ENCODE assay signal across 8 cellular contexts in genomic region chr19:48966541-48967345, GRCh38. TPM values are rescaled to one million over a fixed set of nuclear protein-coding genes. Genes with fewer than 3 reads are reported as not detected.
DNase-seq lines count a peak whose midpoint lies in the region; ATAC-seq and TF ChIP-seq lines count a peak whose summit lies in the region.

No MANE protein-coding gene starts in this region.

- DNase-seq in AG09309 (ENCODE audit: low read depth) (no peak), HUDEP-2 (lab: John Stamatoyannopoulos, UW; ENCODE audit: unreplicated experiment in 76 of 76) (peak in 53 of 76 experiments; percentile 19 to 73 (median 47)), tibial nerve (ENCODE audit: low spot score in 2 of 2) (no peak), NCI-H345 (lab: John Stamatoyannopoulos, UW) (no peak)
- no peak for DNase-seq in activated naive CD8-positive, alpha-beta T cell treated with anti-CD3 and anti-CD28 coated beads, Interleukin-2, amount 10 ng/mL, durations not matched to agents 7 days and 5 days

- H3K36me3 ChIP-seq in liver (ENCODE audit: control insufficient read depth in 4 of 4, insufficient read depth in 3 of 4, low read depth in 1 of 4, low read length in 3 of 4), result peaks cover 3 to 8% (median 4%) of the 10 kb centered on the region in 4 donors
- peaks cover 0 to 49% (median 2%) of the 10 kb centered on the region in 3 donors for H3K36me3 ChIP-seq in tibial nerve

- peaks cover 2 to 32% (median 22%) of the 10 kb centered on the region in 4 donors for H3K4me1 ChIP-seq in liver (ENCODE audit: control insufficient read depth in 4 of 4, insufficient read depth in 4 of 4, low read length in 3 of 4)
- H3K4me1 ChIP-seq in tibial nerve, result peaks cover 0 to 73% (median 40%) of the 10 kb centered on the region in 4 donors

- H3K27ac ChIP-seq in liver (ENCODE audit: low read depth in 1 of 2, low read length in 2 of 2) (peak overlapping the region; percentile 84 to 91), tibial nerve (peak overlapping the region; percentile 92 to 97 (median 96))

- TF ChIP-seq EP300 in tibial nerve (IDR thresholded peaks at IDR 0.05), result no peak

- no peaks in the 10 kb centered on the region for H3K9me3 Mint-ChIP-seq in activated naive CD8-positive, alpha-beta T cell treated with anti-CD3 and anti-CD28 coated beads, Interleukin-2, amount 10 ng/mL, durations not matched to agents 7 days and 5 days

- H3K4me3 ChIP-seq in AG09309 (ENCODE audit: control insufficient read depth, low read depth, low read length), result peak overlapping the region; percentile 75
- H3K4me3 ChIP-seq in liver (ENCODE audit: low read depth in 1 of 3, low read length in 3 of 3), result peak overlapping the region; percentile 63 to 93 (median 66)
- H3K4me3 ChIP-seq in tibial nerve, result peak overlapping the region; percentile 63 to 97 (median 80)

- H3K4me1 Mint-ChIP-seq in activated naive CD8-positive, alpha-beta T cell treated with anti-CD3 and anti-CD28 coated beads, Interleukin-2, amount 10 ng/mL, durations not matched to agents 7 days and 5 days, result peaks cover 47% of the 10 kb centered on the region

- no peak for ATAC-seq in activated naive CD8-positive, alpha-beta T cell treated with anti-CD3 and anti-CD28 coated beads, Interleukin-2, amount 10 ng/mL, durations not matched to agents 7 days and 5 days (ENCODE audit: low read depth)
- ATAC-seq in HG02852 (IDR thresholded peaks at IDR 0.05; ENCODE audit: unreplicated experiment), result no peak
- no peak for ATAC-seq in HG03039 (IDR thresholded peaks at IDR 0.05; ENCODE audit: unreplicated experiment)

- H3K27ac Mint-ChIP-seq in activated naive CD8-positive, alpha-beta T cell treated with anti-CD3 and anti-CD28 coated beads, Interleukin-2, amount 10 ng/mL, durations not matched to agents 7 days and 5 days, result peak overlapping the region; percentile 92

- POLR2A ChIA-PET in activated naive CD8-positive, alpha-beta T cell treated with anti-CD3 and anti-CD28 coated beads, Interleukin-2, amount 10 ng/mL, durations not matched to agents 7 days and 5 days (lab: Charles Lee), result interaction anchor here (0.5 to 3.4 kb wide), 12 partner anchors 9 to 211 kb away, joined by 3 to 42 read pairs (median 5); partner anchors contain the start of genes BAX, DHDH, GYS1 and HSD17B14

- H3K9ac ChIP-seq in liver (ENCODE audit: low read depth in 1 of 2, low read length in 2 of 2), result peak overlapping the region; percentile 61 to 92

- TF ChIP-seq CTCF in AG09309 (IDR thresholded peaks at IDR 0.05; ENCODE audit: control insufficient read depth, insufficient read depth, low read depth, low read length, missing control alignments) (no peak), liver (IDR thresholded peaks at IDR 0.05; ENCODE audit: low read depth, low read length, missing input control) (no peak), tibial nerve (IDR thresholded peaks at IDR 0.05) (no peak)

- H3K27me3 Mint-ChIP-seq in activated naive CD8-positive, alpha-beta T cell treated with anti-CD3 and anti-CD28 coated beads, Interleukin-2, amount 10 ng/mL, durations not matched to agents 7 days and 5 days, result no peaks in the 10 kb centered on the region

- peak overlapping the region; percentile 87 for H3K4me3 Mint-ChIP-seq in activated naive CD8-positive, alpha-beta T cell treated with anti-CD3 and anti-CD28 coated beads, Interleukin-2, amount 10 ng/mL, durations not matched to agents 7 days and 5 days

- H3K9me3 ChIP-seq in liver (ENCODE audit: control insufficient read depth in 4 of 4, low read length in 3 of 4) (no peaks in the 10 kb centered on the region), tibial nerve (no peaks in the 10 kb centered on the region)

- TF ChIP-seq RAD21 in liver (IDR thresholded peaks at IDR 0.05), result no peak

- TF ChIP-seq POLR2A in tibial nerve (IDR thresholded peaks at IDR 0.05), result no peak

- H3K27me3 ChIP-seq in liver (ENCODE audit: control insufficient read depth in 4 of 4, insufficient read depth in 4 of 4, low read length in 3 of 4) (no peaks in the 10 kb centered on the region), tibial nerve (no peaks in the 10 kb centered on the region)

- 47% methylated on average over 10 of the region's 10 CpGs for WGBS in liver
- 78 to 82% methylated on average over 10 of the region's 10 CpGs for WGBS in tibial nerve, 2 donors

- H3K36me3 Mint-ChIP-seq in activated naive CD8-positive, alpha-beta T cell treated with anti-CD3 and anti-CD28 coated beads, Interleukin-2, amount 10 ng/mL, durations not matched to agents 7 days and 5 days, result peaks cover 24% of the 10 kb centered on the region

TF ChIP-seq in liver, 16 proteins besides CTCF, POLR2A, EP300 and RAD21:
- TF ChIP-seq ZBTB33 (IDR thresholded peaks at IDR 0.05), result no peak
- no peak for TF ChIP-seq HNF4A (conservative IDR thresholded peaks at IDR 0.05)
- no peak for TF ChIP-seq FOXA1 (IDR thresholded peaks at IDR 0.05)
- TF ChIP-seq ATF3 (IDR thresholded peaks at IDR 0.05), result no peak
- no peak for TF ChIP-seq JUND (IDR thresholded peaks at IDR 0.05)
- no peak for TF ChIP-seq NR2F2 (IDR thresholded peaks at IDR 0.05)

RNA-seq across cellular contexts. Expression of gene FTL, which starts 1.6 kb away (rescaled TPM):
- total RNA-seq in activated naive CD8-positive, alpha-beta T cell treated with anti-CD3 and anti-CD28 coated beads, Interleukin-2, amount 10 ng/mL, durations not matched to agents 7 days and 5 days, result 1,000 to 10,000 TPM; 1,232 to 1,343 TPM
- 1,000 to 10,000 TPM; 2,528 to 9,360 TPM for total RNA-seq in liver
- polyA plus RNA-seq in liver, result over 10,000 TPM; 15,042 to 16,395 TPM
- total RNA-seq in tibial nerve, result 1,000 to 10,000 TPM; 5,480 to 8,362 (median 5,857) TPM

RNA-seq across cellular contexts. Expression of gene BAX, which starts 12.1 kb away (rescaled TPM):
- total RNA-seq in activated naive CD8-positive, alpha-beta T cell treated with anti-CD3 and anti-CD28 coated beads, Interleukin-2, amount 10 ng/mL, durations not matched to agents 7 days and 5 days, result 100 to 1,000 TPM; 285 to 296 TPM
- total RNA-seq in liver (10 to 100 TPM; 10.8 to 18.7 TPM), tibial nerve (10 to 100 TPM; 31.4 to 61.2 (median 38.4) TPM)
- polyA plus RNA-seq in liver, result 10 to 100 TPM; 10.5 to 27.0 TPM

RNA-seq across cellular contexts. Expression of gene GYS1, which starts 26.4 kb away (rescaled TPM):
- total RNA-seq in activated naive CD8-positive, alpha-beta T cell treated with anti-CD3 and anti-CD28 coated beads, Interleukin-2, amount 10 ng/mL, durations not matched to agents 7 days and 5 days, result 10 to 100 TPM; 58.0 to 63.1 TPM
- total RNA-seq in liver (1 to 10 TPM; 8.4 to 8.7 TPM), tibial nerve (10 to 100 TPM; 28.8 to 42.0 (median 31.0) TPM)
- 1 to 10 TPM; 2.6 to 4.2 TPM for polyA plus RNA-seq in liver

RNA-seq across cellular contexts. Expression of gene RUVBL2, which starts 26.9 kb away (rescaled TPM):
- total RNA-seq in activated naive CD8-positive, alpha-beta T cell treated with anti-CD3 and anti-CD28 coated beads, Interleukin-2, amount 10 ng/mL, durations not matched to agents 7 days and 5 days, result 10 to 100 TPM; 71.3 to 76.1 TPM
- total RNA-seq in liver (10 to 100 TPM; 52.5 to 80.1 TPM), tibial nerve (100 to 1,000 TPM in 1 of 4 donors, 10 to 100 TPM in 3; 69.2 to 120 (median 78.5) TPM)
- 10 to 100 TPM; 29.6 to 46.7 TPM for polyA plus RNA-seq in liver

RNA-seq across cellular contexts. Expression of gene DHDH, which starts 33.2 kb away (rescaled TPM):
- 1 to 10 TPM; 1.7 to 2.6 TPM for total RNA-seq in activated naive CD8-positive, alpha-beta T cell treated with anti-CD3 and anti-CD28 coated beads, Interleukin-2, amount 10 ng/mL, durations not matched to agents 7 days and 5 days
- total RNA-seq in liver (1 to 10 TPM in 1 of 2 donors, not detected in 1; 1.3 TPM), tibial nerve (1 to 10 TPM in 1 of 4 donors, not detected in 3; 1.2 TPM)
- under 1 TPM in 1 of 2 donors, not detected in 1; 0.16 TPM for polyA plus RNA-seq in liver

Comparison
In these comparisons a context has a peak if more than half of its experiments do, and no peak if none do; other contexts are left out.
1. DNase-seq: peak in HUDEP-2 (53 of 76); none in AG09309 (single experiment), activated naive CD8-positive, alpha-beta T cell treated with anti-CD3 and anti-CD28 coated beads, Interleukin-2, amount 10 ng/mL, durations not matched to agents 7 days and 5 days (single experiment), tibial nerve (0 of 2) and NCI-H345 (single experiment).
2. RNA of gene BAX, which starts 12.1 kb away (total RNA-seq): 285 to 296 TPM in activated naive CD8-positive, alpha-beta T cell treated with anti-CD3 and anti-CD28 coated beads, Interleukin-2, amount 10 ng/mL, durations not matched to agents 7 days and 5 days; 31.4 to 61.2 TPM in tibial nerve and 10.8 to 18.7 TPM in liver; every median in the first group is over 4 times any median in the second.
3. Peak in every context shown above with its lines, with median percentiles within 50 percentile points of each other: H3K4me3 ChIP-seq.